Comparison of ENCODE assay signal across 11 cellular contexts in the genomic region with DNA sequence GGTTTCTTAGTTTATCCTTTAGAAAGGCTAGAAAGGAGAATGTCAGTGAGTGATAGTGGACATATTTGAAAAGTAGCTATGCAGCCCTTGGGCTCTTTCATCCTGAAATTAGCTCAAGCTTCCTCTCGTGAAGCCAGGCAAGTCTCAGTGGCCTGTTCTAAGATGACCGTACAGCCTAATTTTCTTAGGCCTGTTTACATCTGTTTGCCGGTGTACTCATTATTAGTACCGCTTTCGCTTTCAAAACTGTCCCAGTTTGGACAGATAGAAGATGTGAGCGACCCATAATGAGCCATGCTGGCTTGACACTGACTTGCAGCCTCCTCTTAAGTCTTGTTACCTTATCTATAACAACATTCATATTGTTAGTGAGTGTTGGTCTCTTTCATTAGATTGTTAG.
DNase-seq lines count a peak whose midpoint lies in the region; ATAC-seq lines count a peak whose summit lies in the region.
"Had no signal": no experiment of that assay in that cellular context is flagged by ENCODE, and none has a peak within 500 bp of the region (broad histone marks: within the 10 kb centered on the region; RNA-seq: fewer than 3 reads in every experiment).

No MANE protein-coding gene starts in this region.

- peak; percentile 90 for ATAC-seq in HG02840 (IDR thresholded peaks at IDR 0.05; ENCODE audit: low FRiP score, unreplicated experiment)
- peak; percentile 90 for ATAC-seq in HG03571 (IDR thresholded peaks at IDR 0.05; ENCODE audit: unreplicated experiment)
- peak; percentile 84 for ATAC-seq in stimulated activated memory B cell treated with anti-CD40 and anti-IgM and Interleukin-4, amounts not matched to agents 10 μg/mL and 1 μg/mL and 100 μg/mL, for 72 hours

- H3K27ac Mint-ChIP-seq in stimulated activated memory B cell treated with anti-CD40 and anti-IgM and Interleukin-4, amounts not matched to agents 10 μg/mL and 1 μg/mL and 100 μg/mL, for 72 hours, result peak overlapping the region; percentile 81
- H3K27ac Mint-ChIP-seq: nephron, type B pancreatic cell had no signal

- H3K36me3 Mint-ChIP-seq in stimulated activated memory B cell treated with anti-CD40 and anti-IgM and Interleukin-4, amounts not matched to agents 10 μg/mL and 1 μg/mL and 100 μg/mL, for 72 hours, result no peaks in the 10 kb centered on the region
- H3K36me3 Mint-ChIP-seq: type B pancreatic cell had no signal

- H3K4me3 Mint-ChIP-seq in stimulated activated memory B cell treated with anti-CD40 and anti-IgM and Interleukin-4, amounts not matched to agents 10 μg/mL and 1 μg/mL and 100 μg/mL, for 72 hours, result peak overlapping the region; percentile 26
- H3K4me3 Mint-ChIP-seq: nephron, type B pancreatic cell had no signal

- peak; percentile 3 for DNase-seq in NCI-H2227 (lab: John Stamatoyannopoulos, UW; ENCODE audit: unreplicated experiment)
- DNase-seq in NCI-H2227 treated with DMSO at 0.1 percent for 48 hours (lab: John Stamatoyannopoulos, UW), result no peak
- DNase-seq in stimulated activated CD4-positive, alpha-beta T cell treated with anti-CD3 and anti-CD28 coated beads, Interleukin-1b, Interleukin-23, amount 100 ng/mL, for 48 hours, result no peak
- no peak for DNase-seq in T-helper 9 cell
- DNase-seq in midbrain (lab: John Stamatoyannopoulos, UW), result no peak
- DNase-seq: NCI-H524 treated with DMSO at 0.1 percent for 48 hours had no signal

- no peaks in the 10 kb centered on the region for H3K27me3 Mint-ChIP-seq in stimulated activated memory B cell treated with anti-CD40 and anti-IgM and Interleukin-4, amounts not matched to agents 10 μg/mL and 1 μg/mL and 100 μg/mL, for 72 hours
- H3K27me3 Mint-ChIP-seq: type B pancreatic cell had no signal

- H3K4me1 Mint-ChIP-seq in stimulated activated memory B cell treated with anti-CD40 and anti-IgM and Interleukin-4, amounts not matched to agents 10 μg/mL and 1 μg/mL and 100 μg/mL, for 72 hours, result peaks cover 41% of the 10 kb centered on the region

- H3K9me3 Mint-ChIP-seq in stimulated activated memory B cell treated with anti-CD40 and anti-IgM and Interleukin-4, amounts not matched to agents 10 μg/mL and 1 μg/mL and 100 μg/mL, for 72 hours, result no peaks in the 10 kb centered on the region
- H3K9me3 Mint-ChIP-seq: nephron, type B pancreatic cell had no signal
